In genomic region chr20:32672315-32672981, GRCh38 we compare ENCODE assay signal across 2 cellular contexts.
TF ChIP-seq lines count a peak whose summit lies in the region.

No MANE protein-coding gene starts in this region.

TF ChIP-seq in SK-N-SH, 30 proteins besides CTCF, POLR2A, EP300 and RAD21 (continued from another document):
- TF ChIP-seq REST (IDR thresholded peaks at IDR 0.05; ENCODE audit: low read depth, low read length) (no peak), FOSL2 (IDR thresholded peaks at IDR 0.05; ENCODE audit: borderline replicate concordance, low read depth) (no peak), YY1 (IDR thresholded peaks at IDR 0.05; ENCODE audit: low read depth) (no peak), JUND (IDR thresholded peaks at IDR 0.05) (no peak), RCOR1 (IDR thresholded peaks at IDR 0.05; ENCODE audit: low read length) (no peak), MXI1 (IDR thresholded peaks at IDR 0.05; ENCODE audit: low read depth, low read length) (no peak), FOXJ3 (CRISPR knock-in tag; IDR thresholded peaks at IDR 0.05) (no peak), TEAD4 (IDR thresholded peaks at IDR 0.05; ENCODE audit: borderline replicate concordance, insufficient read depth) (no peak), NRF1 (IDR thresholded peaks at IDR 0.05; ENCODE audit: low read depth, low read length) (no peak), IRF3 (IDR thresholded peaks at IDR 0.05; ENCODE audit: low read depth, low read length) (no peak), CHD2 (IDR thresholded peaks at IDR 0.05; ENCODE audit: low read length, partially characterized antibody) (no peak), USF2 (IDR thresholded peaks at IDR 0.05; ENCODE audit: borderline replicate concordance, low read depth, low read length) (no peak)

TF ChIP-seq in SK-N-SH treated with all-trans-retinoic acid at 6 μM for 48 hours, 23 proteins besides CTCF, POLR2A, EP300 and RAD21 (continued from another document):
- TF ChIP-seq TSHZ2 (CRISPR knock-in tag; IDR thresholded peaks at IDR 0.05) = no peak
- no peak for TF ChIP-seq ESRRG (CRISPR knock-in tag; IDR thresholded peaks at IDR 0.05)
- TF ChIP-seq ZFP3 (CRISPR knock-in tag; IDR thresholded peaks at IDR 0.05) = no peak
- TF ChIP-seq RARB (CRISPR knock-in tag; IDR thresholded peaks at IDR 0.05) = no peak
- no peak for TF ChIP-seq TOX (CRISPR knock-in tag; IDR thresholded peaks at IDR 0.05; ENCODE audit: borderline replicate concordance)
- no peak for TF ChIP-seq CREB5 (CRISPR knock-in tag; IDR thresholded peaks at IDR 0.05; ENCODE audit: low read depth)
- no peak for TF ChIP-seq ARNTL (CRISPR knock-in tag; IDR thresholded peaks at IDR 0.05; ENCODE audit: borderline replicate concordance, low read depth)
- TF ChIP-seq CSRNP3 (CRISPR knock-in tag; IDR thresholded peaks at IDR 0.05) = no peak
- TF ChIP-seq TCF4 (CRISPR knock-in tag; IDR thresholded peaks at IDR 0.05; ENCODE audit: borderline replicate concordance) = no peak
- no peak for TF ChIP-seq ZNF565 (CRISPR knock-in tag; conservative IDR thresholded peaks at IDR 0.05; ENCODE audit: low read depth)
- TF ChIP-seq CSDC2 (CRISPR knock-in tag; IDR thresholded peaks at IDR 0.05) = no peak
TF ChIP-seq in SK-N-SH treated with all-trans-retinoic acid at 6 μM for 48 hours: peak in this region for 0.
